Comparison of ENCODE assay signal across 26 cellular contexts in the genomic region with DNA sequence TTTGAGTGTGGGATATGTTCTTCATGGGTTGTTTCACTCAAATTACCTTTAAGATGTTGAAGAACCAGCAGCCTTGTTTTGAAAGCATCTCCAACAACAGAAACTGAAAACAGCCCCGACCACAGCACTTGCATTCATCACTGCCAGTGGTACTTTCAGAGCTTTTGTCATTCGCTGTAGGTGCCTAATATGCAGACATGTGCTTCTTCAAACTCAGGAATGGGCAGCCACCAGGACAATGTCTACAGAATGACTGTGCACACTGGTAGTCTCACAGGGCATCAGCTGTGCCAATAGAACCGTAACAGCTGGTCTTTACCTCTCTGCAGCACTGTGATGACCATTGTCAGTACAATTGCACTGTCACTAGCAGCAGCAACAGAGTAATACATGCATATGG.
DNase-seq lines count a peak whose midpoint lies in the region; ATAC-seq and TF ChIP-seq lines count a peak whose summit lies in the region.
"Had no signal": no experiment of that assay in that cellular context is flagged by ENCODE, and none has a peak within 500 bp of the region (broad histone marks: within the 10 kb centered on the region; RNA-seq: fewer than 3 reads in every experiment).

No MANE protein-coding gene starts in this region.

- H3K9ac ChIP-seq in NT2/D1 (ENCODE audit: insufficient read length, low read depth) (no peak overlapping the region), neural progenitor cell (no peak overlapping the region)
- H3K9ac ChIP-seq: BLaER1 treated with 17β-estradiol and CSF1 and Interleukin-3, amounts not matched to agents 10 nM and 100 nM; SK-N-SH had no signal

- H3K27ac Mint-ChIP-seq in neural progenitor cell (no peak overlapping the region), natural killer cell (no peak overlapping the region)
- H3K27ac Mint-ChIP-seq: activated naive CD4-positive, alpha-beta T cell treated with anti-CD3 and anti-CD28 coated beads for 36 hours; dendritic cell treated with granulocyte-macrophage colony-stimulating factor and Interleukin-4, amounts not matched to agents 40 ng/mL and 50 ng/mL, for 4 days; natural killer cell treated with Interleukin-12 subunit alpha and Interleukin-12 subunit beta and Interleukin-15 and Interleukin-18, amount 100 ng/mL, for 72 hours; stimulated activated memory B cell treated with anti-CD40 and anti-IgM and Interleukin-4, amounts not matched to agents 10 μg/mL and 1 μg/mL and 100 μg/mL, for 72 hours had no signal

- H3K27me3 Mint-ChIP-seq in neural progenitor cell (ENCODE audit: insufficient read depth, low read depth) (no peaks in the 10 kb centered on the region), natural killer cell (ENCODE audit: low read depth in 2 of 2) (no peaks in the 10 kb centered on the region)
- H3K27me3 Mint-ChIP-seq: central memory CD8-positive, alpha-beta T cell; dendritic cell treated with granulocyte-macrophage colony-stimulating factor and Interleukin-4, amounts not matched to agents 40 ng/mL and 50 ng/mL, for 4 days; natural killer cell treated with Interleukin-12 subunit alpha and Interleukin-12 subunit beta and Interleukin-15 and Interleukin-18, amount 100 ng/mL, for 72 hours; stimulated activated memory B cell treated with anti-CD40 and anti-IgM and Interleukin-4, amounts not matched to agents 10 μg/mL and 1 μg/mL and 100 μg/mL, for 72 hours had no signal

- H3K27me3 ChIP-seq in NT2/D1 (ENCODE audit: insufficient read depth, insufficient read length) (no peaks in the 10 kb centered on the region), neural progenitor cell (no peaks in the 10 kb centered on the region), left ventricle myocardium inferior (ENCODE audit: low read depth) (no peaks in the 10 kb centered on the region)
- H3K27me3 ChIP-seq: BLaER1 treated with 17β-estradiol and CSF1 and Interleukin-3, amounts not matched to agents 10 nM and 100 nM; heart left ventricle; transverse colon had no signal

- no peaks in the 10 kb centered on the region; the same call in 1 of the 2 replicates for H3K9me3 ChIP-seq in NT2/D1 (ENCODE audit: insufficient read depth, low read length)
- no peaks in the 10 kb centered on the region for H3K9me3 ChIP-seq in neural progenitor cell (ENCODE audit: low read depth)
- H3K9me3 ChIP-seq in left ventricle myocardium inferior (replicated peaks): no peaks in the 10 kb centered on the region
- H3K9me3 ChIP-seq: BLaER1 treated with 17β-estradiol and CSF1 and Interleukin-3, amounts not matched to agents 10 nM and 100 nM; heart left ventricle; lower lobe of right lung; SK-N-SH; transverse colon had no signal

- H3K4me1 ChIP-seq in NT2/D1 (ENCODE audit: insufficient read depth, insufficient read length) (no peaks in the 10 kb centered on the region), neural progenitor cell (no peaks in the 10 kb centered on the region), left ventricle myocardium inferior (no peaks in the 10 kb centered on the region)
- H3K4me1 ChIP-seq: BLaER1 treated with 17β-estradiol and CSF1 and Interleukin-3, amounts not matched to agents 10 nM and 100 nM; heart left ventricle; lower lobe of right lung; transverse colon had no signal

- peak; percentile 72 for ATAC-seq in GM18870 (IDR thresholded peaks at IDR 0.05; ENCODE audit: unreplicated experiment)
- ATAC-seq in HG02973 (IDR thresholded peaks at IDR 0.05; ENCODE audit: unreplicated experiment): peak; percentile 57
- no peak for ATAC-seq in GM18861 (IDR thresholded peaks at IDR 0.05; ENCODE audit: unreplicated experiment)
- no peak for ATAC-seq in natural killer cell
- ATAC-seq: esophagus mucosa; heart left ventricle; lower lobe of right lung; natural killer cell treated with Interleukin-12 subunit alpha and Interleukin-12 subunit beta and Interleukin-15 and Interleukin-18, amount 100 ng/mL, for 72 hours; Right ventricle myocardium inferior; stimulated activated memory B cell treated with anti-CD40 and anti-IgM and Interleukin-4, amounts not matched to agents 10 μg/mL and 1 μg/mL and 100 μg/mL, for 72 hours had no signal

- peaks cover 3% of the 10 kb centered on the region for H3K9me3 Mint-ChIP-seq in neural progenitor cell
- peaks cover 13 to 23% of the 10 kb centered on the region in 2 donors for H3K9me3 Mint-ChIP-seq in natural killer cell
- H3K9me3 Mint-ChIP-seq: activated naive CD4-positive, alpha-beta T cell treated with anti-CD3 and anti-CD28 coated beads for 36 hours had no signal

- H2AFZ ChIP-seq in neural progenitor cell (replicated peaks): peak overlapping the region; percentile 43

- no peaks in the 10 kb centered on the region for H3K79me2 ChIP-seq in neural progenitor cell (ENCODE audit: low read depth)

- H3F3A ChIP-seq in neural progenitor cell (ENCODE audit: low read depth): no peaks in the 10 kb centered on the region

- intact Hi-C loops in left ventricle myocardium inferior (cut with micrococcal nuclease) (no loop called here), natural killer cell (cut with micrococcal nuclease) (no loop called here)

- no peaks in the 10 kb centered on the region for H3K36me3 ChIP-seq in NT2/D1 (ENCODE audit: insufficient read depth, insufficient read length, low read length)
- no peaks in the 10 kb centered on the region for H3K36me3 ChIP-seq in neural progenitor cell
- H3K36me3 ChIP-seq in left ventricle myocardium inferior: no peaks in the 10 kb centered on the region
- H3K36me3 ChIP-seq: BLaER1 treated with 17β-estradiol and CSF1 and Interleukin-3, amounts not matched to agents 10 nM and 100 nM; heart left ventricle; lower lobe of right lung; transverse colon had no signal

- H3K27ac ChIP-seq in neural progenitor cell (no peak overlapping the region), left ventricle myocardium inferior (replicated peaks) (no peak overlapping the region)
- H3K27ac ChIP-seq: BLaER1 treated with 17β-estradiol and CSF1 and Interleukin-3, amounts not matched to agents 10 nM and 100 nM; heart left ventricle; lower lobe of right lung; skin epidermis; transverse colon had no signal

- H3K4me3 Mint-ChIP-seq in neural progenitor cell (no peak overlapping the region), natural killer cell (no peak overlapping the region)
- H3K4me3 Mint-ChIP-seq: activated naive CD4-positive, alpha-beta T cell treated with anti-CD3 and anti-CD28 coated beads for 36 hours; central memory CD8-positive, alpha-beta T cell; dendritic cell treated with granulocyte-macrophage colony-stimulating factor and Interleukin-4, amounts not matched to agents 40 ng/mL and 50 ng/mL, for 4 days; natural killer cell treated with Interleukin-12 subunit alpha and Interleukin-12 subunit beta and Interleukin-15 and Interleukin-18, amount 100 ng/mL, for 72 hours; stimulated activated memory B cell treated with anti-CD40 and anti-IgM and Interleukin-4, amounts not matched to agents 10 μg/mL and 1 μg/mL and 100 μg/mL, for 72 hours had no signal

- DNase-seq in NT2/D1 (ENCODE audit: low read depth, low spot score) (peak; percentile 16), neural progenitor cell (ENCODE audit: low spot score) (no peak), left ventricle myocardium inferior (no peak), natural killer cell (no peak)
- DNase-seq: activated CD4-positive, alpha-beta T cell treated with anti-CD3 and anti-CD28 coated beads, Interleukin-2, amount 50 U/mL, for 48 hours; activated CD4-positive, CD25-positive, alpha-beta regulatory T cell treated with anti-CD3 and anti-CD28 coated beads, Interleukin-2, amount 50 U/mL, for 72 hours; activated naive CD4-positive, alpha-beta T cell treated with anti-CD3 and anti-CD28 coated beads for 36 hours; DMS79 treated with DMSO at 0.1 percent for 48 hours; heart left ventricle; lower lobe of right lung; NCI-H1092 treated with DMSO at 0.1 percent for 48 hours; NCI-H2029; NCI-H526; SK-N-SH; transverse colon had no signal

- TF ChIP-seq CTCF in neural progenitor cell (IDR thresholded peaks at IDR 0.05) (no peak), left ventricle myocardium inferior (IDR thresholded peaks at IDR 0.05; ENCODE audit: borderline replicate concordance) (no peak), natural killer cell (IDR thresholded peaks at IDR 0.05) (no peak)

- H3K4me3 ChIP-seq in NT2/D1 (ENCODE audit: insufficient read length, low read depth): no peak overlapping the region
- no peak overlapping the region for H3K4me3 ChIP-seq in neural progenitor cell
- no peak overlapping the region for H3K4me3 ChIP-seq in left ventricle myocardium inferior
- H3K4me3 ChIP-seq: BLaER1 treated with 17β-estradiol and CSF1 and Interleukin-3, amounts not matched to agents 10 nM and 100 nM; heart left ventricle; lower lobe of right lung; skin epidermis; transverse colon had no signal

- H3K36me3 Mint-ChIP-seq in neural progenitor cell: no peaks in the 10 kb centered on the region
- H3K36me3 Mint-ChIP-seq in natural killer cell: no peaks in the 10 kb centered on the region
- H3K36me3 Mint-ChIP-seq: stimulated activated memory B cell treated with anti-CD40 and anti-IgM and Interleukin-4, amounts not matched to agents 10 μg/mL and 1 μg/mL and 100 μg/mL, for 72 hours had no signal

- peaks cover 4% of the 10 kb centered on the region for H3K4me1 Mint-ChIP-seq in neural progenitor cell
- H3K4me1 Mint-ChIP-seq in natural killer cell: no peaks in the 10 kb centered on the region
- H3K4me1 Mint-ChIP-seq: central memory CD8-positive, alpha-beta T cell; stimulated activated memory B cell treated with anti-CD40 and anti-IgM and Interleukin-4, amounts not matched to agents 10 μg/mL and 1 μg/mL and 100 μg/mL, for 72 hours had no signal

- no peaks in the 10 kb centered on the region for H4K20me1 ChIP-seq in neural progenitor cell (ENCODE audit: low read depth)
- H4K20me1 ChIP-seq: BLaER1 treated with 17β-estradiol and CSF1 and Interleukin-3, amounts not matched to agents 10 nM and 100 nM had no signal

- H3K4me2 ChIP-seq in neural progenitor cell: no peak overlapping the region
- H3K4me2 ChIP-seq: BLaER1 treated with 17β-estradiol and CSF1 and Interleukin-3, amounts not matched to agents 10 nM and 100 nM; SK-N-SH had no signal

Comparison
In these comparisons a context has a peak if more than half of its experiments do, and no peak if none do; other contexts are left out.
1. ATAC-seq: peak in GM18870 (single experiment) and HG02973 (single experiment); none in GM18861 (single experiment) and natural killer cell (0 of 3).